8 cellular contexts compared by ENCODE assay signal in genomic region chr22:37643225-37643847, GRCh38.
A peak's percentile ranks its signal among the peaks of the same experiment; 100 is the strongest.
DNase-seq lines count a peak whose midpoint lies in the region; ATAC-seq and TF ChIP-seq lines count a peak whose summit lies in the region.

No MANE protein-coding gene starts in this region.

- H3K4me3 ChIP-seq in AG09309 (ENCODE audit: control insufficient read depth, low read depth, low read length) (no peak overlapping the region), brain microvascular endothelial cell (ENCODE audit: low read depth, low read length) (no peak overlapping the region)

- DNase-seq in AG09309 (ENCODE audit: low read depth) (no peak), NCI-H1092 treated with DMSO at 0.1 percent for 48 hours (lab: John Stamatoyannopoulos, UW) (peak; percentile 52), brain microvascular endothelial cell (peak; percentile 66), islet precursor cell (peak; percentile 89)
- DNase-seq in stimulated activated CD4-positive, alpha-beta T cell treated with anti-CD3 and anti-CD28 coated beads, Interleukin-1b, Interleukin-23, amount 100 ng/mL, for 1 hour (ENCODE audit: low read depth in 2 of 2) = peak; percentile 78 to 91

- no peaks in the 10 kb centered on the region for H3K27me3 ChIP-seq in brain microvascular endothelial cell (replicated peaks)

- ATAC-seq in GM18909 (IDR thresholded peaks at IDR 0.05; ENCODE audit: poor library complexity, unreplicated experiment) (peak; percentile 41), HG03520 (IDR thresholded peaks at IDR 0.05; ENCODE audit: unreplicated experiment) (no peak)

- H3K36me3 ChIP-seq in brain microvascular endothelial cell (replicated peaks) = peaks cover 42% of the 10 kb centered on the region

- TF ChIP-seq CTCF in AG09309 (IDR thresholded peaks at IDR 0.05; ENCODE audit: control insufficient read depth, insufficient read depth, low read depth, low read length, missing control alignments) = peak; percentile 94
- peak; percentile 93 for TF ChIP-seq CTCF in VCaP (conservative IDR thresholded peaks at IDR 0.05)
- TF ChIP-seq CTCF in brain microvascular endothelial cell (IDR thresholded peaks at IDR 0.05; ENCODE audit: low read depth, low read length, missing control alignments) = peak; percentile 96

- in situ Hi-C loops in brain microvascular endothelial cell (cut with HindIII; ENCODE audit: low pct_ligation_motif_present, low sequenced_read_pairs) = no loop called here

- H3K27ac ChIP-seq in VCaP = no peak overlapping the region
- no peak overlapping the region for H3K27ac ChIP-seq in brain microvascular endothelial cell
